19 cellular contexts compared by ENCODE assay signal in the genomic region with DNA sequence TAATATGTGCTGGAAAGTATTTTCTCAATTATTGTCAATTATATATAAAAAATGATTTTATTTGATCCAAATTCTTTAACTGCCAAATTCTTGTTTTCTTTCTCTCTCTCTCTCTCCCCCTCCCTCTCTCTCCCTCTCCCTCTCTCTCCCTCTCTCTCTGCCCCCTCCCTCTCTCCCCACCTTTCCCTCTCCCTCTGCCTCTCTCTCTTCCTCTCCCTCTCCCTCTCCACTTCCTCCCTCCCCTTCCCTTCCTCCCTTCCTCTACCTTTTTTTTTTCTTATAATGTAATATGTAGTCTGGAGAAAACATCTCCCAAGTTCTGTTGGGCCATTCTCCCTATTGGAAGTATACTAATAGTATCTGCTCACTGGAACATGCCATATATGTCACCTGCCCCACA.
"Had no signal": no experiment of that assay in that cellular context is flagged by ENCODE, and none has a peak within 500 bp of the region (broad histone marks: within the 10 kb centered on the region; RNA-seq: fewer than 3 reads in every experiment).

No MANE protein-coding gene starts in this region.

- H3K4me3 ChIP-seq: SJCRH30 had no signal

- H3K27ac ChIP-seq: HL-60, RWPE1, SJCRH30 had no signal

- H3K9me3 ChIP-seq: SJCRH30 had no signal

- ATAC-seq: SK-N-SH treated with all-trans-retinoic acid at 6 μM for 48 hours had no signal

- H3K36me3 ChIP-seq: SJCRH30 had no signal

- FAIRE-seq: HTR-8/SVneo had no signal

- DNase-seq: Karpas-422, KG1, MM.1S, NCI-H1092 treated with DMSO at 0.1 percent for 48 hours, NCI-H1436, NCI-H187 treated with DMSO at 0.1 percent for 48 hours, NCI-H2029 treated with DMSO at 0.1 percent for 48 hours, NCI-H2171 treated with DMSO at 0.1 percent for 48 hours, NCI-H345, NCI-H446 treated with DMSO at 0.1 percent for 48 hours, NCI-H510A treated with DMSO at 0.1 percent for 48 hours, NCI-H526, NCI-H748 treated with DMSO at 0.1 percent for 48 hours, SHP77, SJCRH30 had no signal

- H3K27me3 ChIP-seq: SJCRH30 had no signal
